Comparison of ENCODE assay signal across 17 cellular contexts in the genomic region with DNA sequence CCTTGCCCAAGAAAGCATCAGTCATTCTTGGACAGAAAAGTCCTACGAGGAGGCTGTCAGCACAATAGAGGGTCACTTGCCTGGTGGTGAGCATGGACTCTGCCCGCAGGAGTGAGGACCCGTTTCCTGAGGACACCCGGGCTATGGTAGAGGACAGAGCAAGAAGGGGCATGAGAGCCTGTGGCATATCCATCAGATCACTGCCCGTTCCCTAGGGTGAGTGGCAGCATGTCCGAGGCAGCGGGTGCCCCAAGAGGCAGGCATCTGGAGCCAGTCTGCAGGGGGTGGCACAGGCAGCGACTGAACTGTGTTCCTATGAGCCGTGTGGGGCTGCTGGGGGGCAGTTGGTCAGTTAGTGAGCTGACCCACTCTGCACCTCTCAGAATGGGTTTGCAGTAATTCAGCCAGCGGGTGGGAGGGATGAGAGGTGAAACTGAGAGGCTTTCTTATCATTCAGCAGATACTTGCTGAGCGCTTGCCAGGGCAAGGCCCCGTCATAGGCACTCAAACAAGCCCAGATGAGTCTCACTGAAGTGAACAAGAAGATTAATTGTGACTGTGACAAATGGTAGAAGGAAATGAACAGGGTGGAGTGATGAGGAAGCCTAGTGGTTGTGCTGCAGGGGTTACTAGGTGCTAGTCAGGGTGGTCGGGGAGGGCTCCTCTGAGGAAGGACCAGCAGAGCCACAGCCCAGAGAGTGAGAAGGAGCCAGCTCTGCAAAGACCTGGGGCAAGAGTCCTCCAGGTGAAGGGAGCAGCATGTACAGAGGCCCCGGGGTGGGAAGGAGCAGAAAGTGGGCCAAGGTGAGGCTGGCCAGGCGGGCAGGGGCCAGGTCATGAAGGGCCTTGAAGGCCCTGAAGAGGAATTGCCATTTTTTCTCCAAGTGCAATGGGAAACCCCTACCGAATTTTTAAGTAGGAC.
DNase-seq lines count a peak whose midpoint lies in the region; ATAC-seq and TF ChIP-seq lines count a peak whose summit lies in the region.
"Had no signal": no experiment of that assay in that cellular context is flagged by ENCODE, and none has a peak within 500 bp of the region (broad histone marks: within the 10 kb centered on the region; RNA-seq: fewer than 3 reads in every experiment).

No MANE protein-coding gene starts in this region.

- intact Hi-C loops in PC-9 (cut with micrococcal nuclease; ENCODE audit: unreplicated experiment) = no loop called here
- intact Hi-C loops in posterior vena cava (cut with DNase I) = no loop called here

- H3K4me3 ChIP-seq in fibroblast of the aortic adventitia (ENCODE audit: low read depth, low read length) (no peak overlapping the region), PC-9 (no peak overlapping the region)
- H3K4me3 ChIP-seq: A549, tibial artery had no signal

- no peaks in the 10 kb centered on the region for H3K79me2 ChIP-seq in PC-9 (ENCODE audit: low read depth)

- no peaks in the 10 kb centered on the region for H3K9me2 ChIP-seq in PC-9 (ENCODE audit: insufficient read depth)

- H2AFZ ChIP-seq in PC-9 = no peak overlapping the region

- CTCF ChIA-PET in activated CD4-positive, alpha-beta T cell treated with anti-CD3 and anti-CD28 coated beads, Interleukin-2, amount 10 ng/mL, durations not matched to agents 7 days and 5 days (lab: Charles Lee) = interaction anchor here (1.4 kb wide), 1 partner anchor 15 kb away, joined by 3 read pairs; no protein-coding TSS in a partner anchor
- CTCF ChIA-PET in activated CD8-positive, alpha-beta T cell treated with anti-CD3 and anti-CD28 coated beads, Interleukin-2, amount 10 ng/mL, durations not matched to agents 7 days and 5 days (lab: Charles Lee) = no interaction called here
- CTCF ChIA-PET in PC-9 (lab: Charles Lee) = no interaction called here

- H4K20me1 ChIP-seq in PC-9 (ENCODE audit: insufficient read depth) = no peaks in the 10 kb centered on the region

- H3F3A ChIP-seq in PC-9 (ENCODE audit: insufficient read depth, low read depth) = 0 out of 2 replicates have a peak, but pooled peaks cover 12% of the 10 kb centered on the region

- H3K36me3 Mint-ChIP-seq in activated CD4-positive, alpha-beta T cell treated with anti-CD3 and anti-CD28 coated beads, Interleukin-2, amount 10 ng/mL, durations not matched to agents 7 days and 5 days (ENCODE audit: low read depth) = peaks cover 87% of the 10 kb centered on the region
- peaks cover 86% of the 10 kb centered on the region for H3K36me3 Mint-ChIP-seq in activated CD8-positive, alpha-beta T cell treated with anti-CD3 and anti-CD28 coated beads, Interleukin-2, amount 10 ng/mL, durations not matched to agents 7 days and 5 days (ENCODE audit: low read depth)
- peaks cover 100% of the 10 kb centered on the region for H3K36me3 Mint-ChIP-seq in stimulated activated memory B cell treated with anti-CD40 and anti-IgM and Interleukin-4, amounts not matched to agents 10 μg/mL and 1 μg/mL and 100 μg/mL, for 72 hours

- TF ChIP-seq CTCF in fibroblast of the aortic adventitia (IDR thresholded peaks at IDR 0.05; ENCODE audit: insufficient read depth, low read length) (no peak), PC-9 (conservative IDR thresholded peaks at IDR 0.05) (no peak)

- H3K4me2 ChIP-seq in PC-9 = no peak overlapping the region
- H3K4me2 ChIP-seq: A549 had no signal

- BruUV-seq in PC-9 (replicated peaks; lab: Mats Ljungman, UMichigan) = no TSS peak

- no peaks in the 10 kb centered on the region; the same call in 1 of the 2 replicates for H3K9me3 ChIP-seq in PC-9 (ENCODE audit: insufficient read depth, low read depth)
- H3K9me3 ChIP-seq: tibial artery had no signal

- H3K27ac Mint-ChIP-seq in activated CD4-positive, alpha-beta T cell treated with anti-CD3 and anti-CD28 coated beads, Interleukin-2, amount 10 ng/mL, durations not matched to agents 7 days and 5 days = peak overlapping the region; percentile 15
- peak overlapping the region; percentile 74 for H3K27ac Mint-ChIP-seq in activated CD8-positive, alpha-beta T cell treated with anti-CD3 and anti-CD28 coated beads, Interleukin-2, amount 10 ng/mL, durations not matched to agents 7 days and 5 days
- peak overlapping the region; percentile 5 for H3K27ac Mint-ChIP-seq in stimulated activated memory B cell treated with anti-CD40 and anti-IgM and Interleukin-4, amounts not matched to agents 10 μg/mL and 1 μg/mL and 100 μg/mL, for 72 hours
- H3K27ac Mint-ChIP-seq: activated B cell treated with CpG ODN at 0.5 μM for 24 hours had no signal

- peaks cover 22% of the 10 kb centered on the region for H3K4me1 ChIP-seq in PC-9 (replicated peaks; ENCODE audit: insufficient read depth)
- H3K4me1 ChIP-seq: A549 had no signal

- no peak for DNase-seq in activated CD4-positive, alpha-beta T cell treated with anti-CD3 and anti-CD28 coated beads, Interleukin-2, amount 10 ng/mL, durations not matched to agents 7 days and 5 days
- no peak for DNase-seq in activated CD4-positive, alpha-beta T cell treated with anti-CD3 and anti-CD28 coated beads, Interleukin-2, amount 50 U/mL, for 4 hours
- no peak for DNase-seq in activated CD8-positive, alpha-beta T cell treated with anti-CD3 and anti-CD28 coated beads, Interleukin-2, amount 10 ng/mL, durations not matched to agents 7 days and 5 days
- DNase-seq in fibroblast of the aortic adventitia (ENCODE audit: low read depth) = peak; percentile 54
- DNase-seq in stimulated activated CD4-positive, alpha-beta T cell treated with anti-CD3 and anti-CD28 coated beads, Interleukin-4, amount 100 ng/mL, for 1 hour = no peak
- no peak for DNase-seq in PC-9
- DNase-seq in posterior vena cava (ENCODE audit: low spot score) = no peak
- DNase-seq: activated B cell treated with CpG ODN at 0.5 μM for 24 hours; DMS 273 treated with DMSO at 0.1 percent for 48 hours; kidney glomerular epithelial cell; naive thymus-derived CD8-positive, alpha-beta T cell; NCI-H1694 treated with DMSO at 0.1 percent for 48 hours; NCI-H774; SHP77 treated with DMSO at 0.1 percent for 48 hours had no signal

- peaks cover 25% of the 10 kb centered on the region for H3K9me3 Mint-ChIP-seq in activated CD4-positive, alpha-beta T cell treated with anti-CD3 and anti-CD28 coated beads, Interleukin-2, amount 10 ng/mL, durations not matched to agents 7 days and 5 days
- H3K9me3 Mint-ChIP-seq in activated CD8-positive, alpha-beta T cell treated with anti-CD3 and anti-CD28 coated beads, Interleukin-2, amount 10 ng/mL, durations not matched to agents 7 days and 5 days (ENCODE audit: insufficient read depth) = peaks cover 16% of the 10 kb centered on the region
- H3K9me3 Mint-ChIP-seq in stimulated activated memory B cell treated with anti-CD40 and anti-IgM and Interleukin-4, amounts not matched to agents 10 μg/mL and 1 μg/mL and 100 μg/mL, for 72 hours = peaks cover 6% of the 10 kb centered on the region

- H3K4me1 Mint-ChIP-seq in activated CD4-positive, alpha-beta T cell treated with anti-CD3 and anti-CD28 coated beads, Interleukin-2, amount 10 ng/mL, durations not matched to agents 7 days and 5 days = peaks cover 28% of the 10 kb centered on the region
- peaks cover 51% of the 10 kb centered on the region for H3K4me1 Mint-ChIP-seq in activated CD8-positive, alpha-beta T cell treated with anti-CD3 and anti-CD28 coated beads, Interleukin-2, amount 10 ng/mL, durations not matched to agents 7 days and 5 days (ENCODE audit: low read depth)
- peaks cover 5% of the 10 kb centered on the region for H3K4me1 Mint-ChIP-seq in stimulated activated memory B cell treated with anti-CD40 and anti-IgM and Interleukin-4, amounts not matched to agents 10 μg/mL and 1 μg/mL and 100 μg/mL, for 72 hours

- 0 out of 2 replicates have a peak, but pooled peaks cover 8% of the 10 kb centered on the region for H3K36me3 ChIP-seq in PC-9 (ENCODE audit: low read depth)

- no peaks in the 10 kb centered on the region for H3K27me3 ChIP-seq in PC-9 (ENCODE audit: insufficient read depth, low read depth)
- H3K27me3 ChIP-seq: tibial artery had no signal

- H3K27me3 Mint-ChIP-seq in activated CD4-positive, alpha-beta T cell treated with anti-CD3 and anti-CD28 coated beads, Interleukin-2, amount 10 ng/mL, durations not matched to agents 7 days and 5 days = no peaks in the 10 kb centered on the region
- no peaks in the 10 kb centered on the region for H3K27me3 Mint-ChIP-seq in activated CD8-positive, alpha-beta T cell treated with anti-CD3 and anti-CD28 coated beads, Interleukin-2, amount 10 ng/mL, durations not matched to agents 7 days and 5 days (ENCODE audit: low read depth)
- H3K27me3 Mint-ChIP-seq in stimulated activated memory B cell treated with anti-CD40 and anti-IgM and Interleukin-4, amounts not matched to agents 10 μg/mL and 1 μg/mL and 100 μg/mL, for 72 hours = no peaks in the 10 kb centered on the region
- H3K27me3 Mint-ChIP-seq: activated B cell treated with CpG ODN at 0.5 μM for 24 hours; naive thymus-derived CD8-positive, alpha-beta T cell had no signal

- no peak overlapping the region for H3K4me3 Mint-ChIP-seq in activated CD4-positive, alpha-beta T cell treated with anti-CD3 and anti-CD28 coated beads, Interleukin-2, amount 10 ng/mL, durations not matched to agents 7 days and 5 days
- H3K4me3 Mint-ChIP-seq in activated CD8-positive, alpha-beta T cell treated with anti-CD3 and anti-CD28 coated beads, Interleukin-2, amount 10 ng/mL, durations not matched to agents 7 days and 5 days = no peak overlapping the region
- H3K4me3 Mint-ChIP-seq in stimulated activated memory B cell treated with anti-CD40 and anti-IgM and Interleukin-4, amounts not matched to agents 10 μg/mL and 1 μg/mL and 100 μg/mL, for 72 hours = no peak overlapping the region
- H3K4me3 Mint-ChIP-seq: activated B cell treated with CpG ODN at 0.5 μM for 24 hours; naive thymus-derived CD8-positive, alpha-beta T cell had no signal

- peak; percentile 27 for ATAC-seq in activated CD8-positive, alpha-beta T cell treated with anti-CD3 and anti-CD28 coated beads, Interleukin-2, amount 10 ng/mL, durations not matched to agents 7 days and 5 days
- ATAC-seq in stimulated activated memory B cell treated with anti-CD40 and anti-IgM and Interleukin-4, amounts not matched to agents 10 μg/mL and 1 μg/mL and 100 μg/mL, for 72 hours = no peak
- ATAC-seq: A549; naive thymus-derived CD8-positive, alpha-beta T cell had no signal

- H3K27ac ChIP-seq in PC-9 = no peak overlapping the region
- H3K27ac ChIP-seq: A549 had no signal

- POLR2A ChIA-PET in activated CD4-positive, alpha-beta T cell treated with anti-CD3 and anti-CD28 coated beads, Interleukin-2, amount 10 ng/mL, durations not matched to agents 7 days and 5 days (lab: Charles Lee) = no interaction called here
- POLR2A ChIA-PET in activated CD8-positive, alpha-beta T cell treated with anti-CD3 and anti-CD28 coated beads, Interleukin-2, amount 10 ng/mL, durations not matched to agents 7 days and 5 days (lab: Charles Lee) = no interaction called here
- POLR2A ChIA-PET in PC-9 (lab: Charles Lee; ENCODE audit: unreplicated experiment) = no interaction called here

Comparison
In these comparisons a context has a peak if more than half of its experiments do, and no peak if none do; other contexts are left out.
1. H3K27ac Mint-ChIP-seq: peak in every context shown above with its lines; median percentile 74 in activated CD8-positive, alpha-beta T cell treated with anti-CD3 and anti-CD28 coated beads, Interleukin-2, amount 10 ng/mL, durations not matched to agents 7 days and 5 days; 15 in activated CD4-positive, alpha-beta T cell treated with anti-CD3 and anti-CD28 coated beads, Interleukin-2, amount 10 ng/mL, durations not matched to agents 7 days and 5 days; 5 in stimulated activated memory B cell treated with anti-CD40 and anti-IgM and Interleukin-4, amounts not matched to agents 10 μg/mL and 1 μg/mL and 100 μg/mL, for 72 hours.